ENCODE assay signal across 11 cellular contexts in the genomic region with DNA sequence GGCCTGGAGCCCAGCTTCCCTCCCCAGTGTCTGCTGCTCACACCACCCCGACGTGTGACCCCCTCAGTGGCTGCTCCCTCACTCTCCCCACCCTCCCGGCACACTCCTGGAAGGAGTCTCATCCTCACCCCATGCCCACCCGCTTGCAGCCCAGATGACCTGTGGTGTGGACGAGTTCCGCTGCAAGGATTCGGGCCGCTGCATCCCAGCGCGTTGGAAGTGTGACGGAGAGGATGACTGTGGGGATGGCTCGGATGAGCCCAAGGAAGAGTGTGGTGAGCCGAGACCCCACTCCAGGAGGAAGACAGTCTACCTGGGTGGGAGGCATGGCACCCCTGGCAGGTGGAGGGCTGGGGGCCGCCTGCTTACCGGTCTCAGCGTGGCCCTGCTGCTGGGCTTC. TPM values are rescaled to one million over a fixed set of nuclear protein-coding genes. Genes with fewer than 3 reads are reported as not detected.
"Had no signal": no experiment of that assay in that cellular context is flagged by ENCODE, and none has a peak within 500 bp of the region (broad histone marks: within the 10 kb centered on the region; RNA-seq: fewer than 3 reads in every experiment).

No MANE protein-coding gene starts in this region.

- ATAC-seq: GM23338, HCT116 had no signal

- H3K9me3 Mint-ChIP-seq: GM23338, H9, HFFc6 had no signal

- DNase-seq: GM23248, GOT3, H7, H9, HCEC 1CT, HFFc6 had no signal

- H2AFZ ChIP-seq: GM23248, GM23338 had no signal

- H3K4me3 ChIP-seq: GM23248, GM23338, HAP-1 had no signal

- H3K27ac ChIP-seq: GM23248 had no signal

- H3K4me2 ChIP-seq: GM23338 had no signal

- H3K4me3 Mint-ChIP-seq: GM23338, H9, HFFc6 had no signal

- H3K4me1 Mint-ChIP-seq: GM23338, H9 had no signal

- H3K4me1 ChIP-seq: HAP-1 had no signal

- H3K9me3 ChIP-seq: HAP-1 had no signal

- H3K9ac ChIP-seq: GM23248 had no signal

- H3K27ac Mint-ChIP-seq: GM23338, HFFc6 had no signal

RNA-seq across cellular contexts. Expression of a gene that starts 49.4 kb away (rescaled TPM):
- total RNA-seq: H4 had no signal

RNA-seq across cellular contexts. Expression of a gene that starts 54.2 kb away (rescaled TPM):
- total RNA-seq: GM23248, GM23338, H1, H4, H7, H9, HFFc6 had no signal
- polyA plus RNA-seq: H1 had no signal
